ENCODE assay signal across 21 cellular contexts in genomic region chr6:132252113-132252512, GRCh38.
"Had no signal": no experiment of that assay in that cellular context is flagged by ENCODE, and none has a peak within 500 bp of the region (broad histone marks: within the 10 kb centered on the region; RNA-seq: fewer than 3 reads in every experiment).

No MANE protein-coding gene starts in this region.

- H3K4me3 ChIP-seq: adrenal gland, ascending aorta, dorsolateral prefrontal cortex, pancreas, upper lobe of left lung had no signal

- ATAC-seq: activated CD8-positive, alpha-beta T cell treated with anti-CD3 and anti-CD28 coated beads, Interleukin-2, amount 10 ng/mL, durations not matched to agents 7 days and 5 days; left ventricle myocardium superior; natural killer cell treated with Interleukin-12 subunit alpha and Interleukin-12 subunit beta and Interleukin-15 and Interleukin-18, amount 100 ng/mL, for 72 hours; pancreas; right cardiac atrium had no signal

- H3K27ac ChIP-seq: adrenal gland, ascending aorta, brain microvascular endothelial cell, dorsolateral prefrontal cortex, pancreas, upper lobe of left lung, VCaP had no signal

- H3K4me3 Mint-ChIP-seq: activated CD8-positive, alpha-beta T cell treated with anti-CD3 and anti-CD28 coated beads, Interleukin-2, amount 10 ng/mL, durations not matched to agents 7 days and 5 days; activated naive CD8-positive, alpha-beta T cell; central memory CD8-positive, alpha-beta T cell; natural killer cell treated with Interleukin-12 subunit alpha and Interleukin-12 subunit beta and Interleukin-15 and Interleukin-18, amount 100 ng/mL, for 72 hours had no signal

- H3K9me3 ChIP-seq: adrenal gland, ascending aorta, pancreas had no signal

- DNase-seq: activated CD4-positive, alpha-beta T cell treated with anti-CD3 and anti-CD28 coated beads for 1 hour; activated CD4-positive, alpha-beta T cell treated with anti-CD3 and anti-CD28 coated beads, Interleukin-2, amount 50 U/mL, for 1 hour; activated CD8-positive, alpha-beta T cell treated with anti-CD3 and anti-CD28 coated beads, Interleukin-2, amount 10 ng/mL, durations not matched to agents 7 days and 5 days; activated T-cell treated with anti-CD3 and anti-CD28 coated beads, Interleukin-2, amount 50 U/mL, for 1 hour; adrenal gland; brain microvascular endothelial cell; dorsolateral prefrontal cortex; glutamatergic neuron; hippocampal formation; left ventricle myocardium superior; midbrain; right cardiac atrium; stimulated activated CD4-positive, alpha-beta T cell treated with anti-CD3 and anti-CD28 coated beads, Interleukin-4, amount 100 ng/mL, for 24 hours; stimulated activated naive CD4-positive, alpha-beta T cell treated with Interleukin-2 at 50 U/mL for 16 hours had no signal

- H3K36me3 ChIP-seq: adrenal gland, ascending aorta, brain microvascular endothelial cell, pancreas, upper lobe of left lung had no signal

- H3K9me3 Mint-ChIP-seq: central memory CD8-positive, alpha-beta T cell; natural killer cell treated with Interleukin-12 subunit alpha and Interleukin-12 subunit beta and Interleukin-15 and Interleukin-18, amount 100 ng/mL, for 72 hours had no signal

- H3K36me3 Mint-ChIP-seq: natural killer cell treated with Interleukin-12 subunit alpha and Interleukin-12 subunit beta and Interleukin-15 and Interleukin-18, amount 100 ng/mL, for 72 hours had no signal

- H3K4me1 Mint-ChIP-seq: central memory CD8-positive, alpha-beta T cell had no signal

- H3K27ac Mint-ChIP-seq: activated CD8-positive, alpha-beta T cell treated with anti-CD3 and anti-CD28 coated beads, Interleukin-2, amount 10 ng/mL, durations not matched to agents 7 days and 5 days; activated naive CD8-positive, alpha-beta T cell; natural killer cell treated with Interleukin-12 subunit alpha and Interleukin-12 subunit beta and Interleukin-15 and Interleukin-18, amount 100 ng/mL, for 72 hours had no signal

- H3K4me1 ChIP-seq: adrenal gland, ascending aorta, pancreas, upper lobe of left lung had no signal
